Comparison of ENCODE assay signal across 22 cellular contexts in genomic region chr11:120558754-120559431, GRCh38. TPM values are rescaled to one million over a fixed set of nuclear protein-coding genes. Genes with fewer than 3 reads are reported as not detected.
DNase-seq lines count a peak whose midpoint lies in the region; ATAC-seq and TF ChIP-seq lines count a peak whose summit lies in the region.
"Had no signal": no experiment of that assay in that cellular context is flagged by ENCODE, and none has a peak within 500 bp of the region (broad histone marks: within the 10 kb centered on the region; RNA-seq: fewer than 3 reads in every experiment).

No MANE protein-coding gene starts in this region.

- H3K36me3 Mint-ChIP-seq in chondrocyte (ENCODE audit: low read depth), result no peaks in the 10 kb centered on the region
- H3K36me3 Mint-ChIP-seq: CD4-positive, CD25-positive, alpha-beta regulatory T cell had no signal

- no peak overlapping the region for H3K4me3 ChIP-seq in suprapubic skin
- H3K4me3 ChIP-seq: SJCRH30 had no signal

- TF ChIP-seq CTCF in chondrocyte (IDR thresholded peaks at IDR 0.05), result no peak
- TF ChIP-seq CTCF in suprapubic skin (IDR thresholded peaks at IDR 0.05), result no peak

- no peaks in the 10 kb centered on the region for H3K36me3 ChIP-seq in suprapubic skin
- H3K36me3 ChIP-seq: BE2C, SJCRH30 had no signal

- peaks cover 16% of the 10 kb centered on the region for H3K27me3 ChIP-seq in suprapubic skin
- H3K27me3 ChIP-seq: BE2C, SJCRH30 had no signal

- no peak for TF ChIP-seq EP300 in suprapubic skin (IDR thresholded peaks at IDR 0.05)

- H3K27ac Mint-ChIP-seq in chondrocyte (ENCODE audit: unreplicated experiment), result no peak overlapping the region
- H3K27ac Mint-ChIP-seq: CD4-positive, CD25-positive, alpha-beta regulatory T cell had no signal

- peaks cover 9% of the 10 kb centered on the region for H3K27me3 Mint-ChIP-seq in chondrocyte (ENCODE audit: low read depth)

- peaks cover under 1% of the 10 kb centered on the region for H3K4me1 ChIP-seq in suprapubic skin
- H3K4me1 ChIP-seq: SJCRH30 had no signal

- H3K4me1 Mint-ChIP-seq in chondrocyte (ENCODE audit: low read depth), result peaks cover 11% of the 10 kb centered on the region

- no peak overlapping the region for H3K27ac ChIP-seq in suprapubic skin
- H3K27ac ChIP-seq: HL-60, SJCRH30 had no signal

- WGBS in suprapubic skin, result 90% methylated on average over 6 of the region's 6 CpGs

- H3K9me3 Mint-ChIP-seq in chondrocyte (ENCODE audit: low read depth), result no peaks in the 10 kb centered on the region

- peak; percentile 45 for DNase-seq in activated effector memory CD4-positive, alpha-beta T cell treated with anti-CD3 and anti-CD28 coated beads, Interleukin-2, amount 50 U/mL, for 16 hours
- DNase-seq in activated effector memory CD4-positive, alpha-beta T cell treated with Interleukin-2 at 50 U/mL for 16 hours, result no peak
- DNase-seq in NCI-H1092 (lab: John Stamatoyannopoulos, UW) (peak; percentile 46), chondrocyte (ENCODE audit: low spot score) (peak; percentile 32), suprapubic skin (ENCODE audit: low spot score in 2 of 2) (peak; percentile 19 to 52)
- DNase-seq: BE2C; CD4-positive, CD25-positive, alpha-beta regulatory T cell; H7; KG1; NCI-H1436 treated with DMSO at 0.1 percent for 48 hours; NCI-H1930; NCI-H2171 treated with DMSO at 0.1 percent for 48 hours; NCI-H524 treated with DMSO at 0.1 percent for 48 hours; NCI-H82; OCI-M1; SJCRH30; SW 1271 had no signal

- H3K9me3 ChIP-seq in suprapubic skin, result no peaks in the 10 kb centered on the region
- H3K9me3 ChIP-seq: BE2C, SJCRH30 had no signal

- no peak for TF ChIP-seq POLR2A in suprapubic skin (IDR thresholded peaks at IDR 0.05)

- no peak overlapping the region for H3K4me3 Mint-ChIP-seq in chondrocyte (ENCODE audit: unreplicated experiment)
- H3K4me3 Mint-ChIP-seq: CD4-positive, CD25-positive, alpha-beta regulatory T cell had no signal

- ATAC-seq in HG02798 (IDR thresholded peaks at IDR 0.05; ENCODE audit: poor library complexity, unreplicated experiment) (no peak), HG03520 (IDR thresholded peaks at IDR 0.05; ENCODE audit: unreplicated experiment) (no peak)

RNA-seq across cellular contexts. Expression of gene GRIK4, which starts 47.3 kb away (rescaled TPM):
- total RNA-seq in chondrocyte, result 0.37 to 0.51 TPM (median 0.49 TPM) in 3 replicates
- under 1 TPM in 1 of 4 donors, not detected in 3; 0.24 TPM for total RNA-seq in suprapubic skin
- total RNA-seq: A673; CD4-positive, CD25-positive, alpha-beta regulatory T cell; HT-29; SJCRH30 had no signal
